ENCODE assay signal across 1 cellular context in genomic region chr3:11185564-11186317, GRCh38.
TF ChIP-seq lines count a peak whose summit lies in the region.

No MANE protein-coding gene starts in this region.

TF ChIP-seq in HEK293, 187 proteins besides CTCF, POLR2A, EP300 and RAD21 (continued from another document):
- no peak for TF ChIP-seq BCL11B (tag by site-specific recombination; IDR thresholded peaks at IDR 0.05; ENCODE audit: low read depth)
- no peak for TF ChIP-seq HOXA7 (CRISPR knock-in tag; IDR thresholded peaks at IDR 0.05; ENCODE audit: borderline replicate concordance)
- peak; percentile 50 for TF ChIP-seq GLIS1 (tag by site-specific recombination; IDR thresholded peaks at IDR 0.05)
- TF ChIP-seq OVOL3 (tag by site-specific recombination; IDR thresholded peaks at IDR 0.05) = no peak
- no peak for TF ChIP-seq ZNF174 (tag by site-specific recombination; IDR thresholded peaks at IDR 0.05)
- no peak for TF ChIP-seq ZNF654 (tag by site-specific recombination; IDR thresholded peaks at IDR 0.05; ENCODE audit: low read depth)
- no peak for TF ChIP-seq SP7 (tag by site-specific recombination; IDR thresholded peaks at IDR 0.05)
- no peak for TF ChIP-seq ZNF274 (IDR thresholded peaks at IDR 0.05; ENCODE audit: low read length)
- TF ChIP-seq ZNF274 (tag by site-specific recombination; IDR thresholded peaks at IDR 0.05; ENCODE audit: borderline replicate concordance) = no peak
- TF ChIP-seq, protein P1, sequence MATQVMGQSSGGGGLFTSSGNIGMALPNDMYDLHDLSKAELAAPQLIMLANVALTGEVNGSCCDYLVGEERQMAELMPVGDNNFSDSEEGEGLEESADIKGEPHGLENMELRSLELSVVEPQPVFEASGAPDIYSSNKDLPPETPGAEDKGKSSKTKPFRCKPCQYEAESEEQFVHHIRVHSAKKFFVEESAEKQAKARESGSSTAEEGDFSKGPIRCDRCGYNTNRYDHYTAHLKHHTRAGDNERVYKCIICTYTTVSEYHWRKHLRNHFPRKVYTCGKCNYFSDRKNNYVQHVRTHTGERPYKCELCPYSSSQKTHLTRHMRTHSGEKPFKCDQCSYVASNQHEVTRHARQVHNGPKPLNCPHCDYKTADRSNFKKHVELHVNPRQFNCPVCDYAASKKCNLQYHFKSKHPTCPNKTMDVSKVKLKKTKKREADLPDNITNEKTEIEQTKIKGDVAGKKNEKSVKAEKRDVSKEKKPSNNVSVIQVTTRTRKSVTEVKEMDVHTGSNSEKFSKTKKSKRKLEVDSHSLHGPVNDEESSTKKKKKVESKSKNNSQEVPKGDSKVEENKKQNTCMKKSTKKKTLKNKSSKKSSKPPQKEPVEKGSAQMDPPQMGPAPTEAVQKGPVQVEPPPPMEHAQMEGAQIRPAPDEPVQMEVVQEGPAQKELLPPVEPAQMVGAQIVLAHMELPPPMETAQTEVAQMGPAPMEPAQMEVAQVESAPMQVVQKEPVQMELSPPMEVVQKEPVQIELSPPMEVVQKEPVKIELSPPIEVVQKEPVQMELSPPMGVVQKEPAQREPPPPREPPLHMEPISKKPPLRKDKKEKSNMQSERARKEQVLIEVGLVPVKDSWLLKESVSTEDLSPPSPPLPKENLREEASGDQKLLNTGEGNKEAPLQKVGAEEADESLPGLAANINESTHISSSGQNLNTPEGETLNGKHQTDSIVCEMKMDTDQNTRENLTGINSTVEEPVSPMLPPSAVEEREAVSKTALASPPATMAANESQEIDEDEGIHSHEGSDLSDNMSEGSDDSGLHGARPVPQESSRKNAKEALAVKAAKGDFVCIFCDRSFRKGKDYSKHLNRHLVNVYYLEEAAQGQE (tag by site-specific recombination; IDR thresholded peaks at IDR 0.05) = no peak
- no peak for TF ChIP-seq MZF1 (tag by site-specific recombination; IDR thresholded peaks at IDR 0.05; ENCODE audit: borderline replicate concordance)
- no peak for TF ChIP-seq ZNF19 (tag by site-specific recombination; IDR thresholded peaks at IDR 0.05; ENCODE audit: low read depth)
- TF ChIP-seq ZFHX2 (tag by site-specific recombination; conservative IDR thresholded peaks at IDR 0.05) = 0 out of 2 replicates have a peak, but pooled peaks have one; percentile 13
- no peak for TF ChIP-seq TCF7L2 (IDR thresholded peaks at IDR 0.05; ENCODE audit: borderline replicate concordance, low read depth, low read length)
- TF ChIP-seq ZFP3 (tag by site-specific recombination; IDR thresholded peaks at IDR 0.05; ENCODE audit: low read depth) = no peak
- no peak for TF ChIP-seq BCL11A (tag by site-specific recombination; IDR thresholded peaks at IDR 0.05; ENCODE audit: low read depth)
- TF ChIP-seq ZNF302 (tag by site-specific recombination; IDR thresholded peaks at IDR 0.05; ENCODE audit: low read depth) = no peak
- TF ChIP-seq ZNF248 (tag by site-specific recombination; IDR thresholded peaks at IDR 0.05) = no peak
- TF ChIP-seq FEZF1 (tag by site-specific recombination; IDR thresholded peaks at IDR 0.05) = no peak
- TF ChIP-seq ZBTB44 (tag by site-specific recombination; IDR thresholded peaks at IDR 0.05) = no peak
- no peak for TF ChIP-seq ZNF830 (tag by site-specific recombination; IDR thresholded peaks at IDR 0.05; ENCODE audit: low read depth)
- no peak for TF ChIP-seq ZNF510 (tag by site-specific recombination; IDR thresholded peaks at IDR 0.05; ENCODE audit: insufficient replicate concordance)
- TF ChIP-seq ZSCAN18 (tag by site-specific recombination; IDR thresholded peaks at IDR 0.05) = no peak
- TF ChIP-seq ZNF266 (tag by site-specific recombination; IDR thresholded peaks at IDR 0.05; ENCODE audit: low read depth) = no peak
TF ChIP-seq in HEK293: peak in this region for 11.
